19 cellular contexts compared by ENCODE assay signal in the genomic region with DNA sequence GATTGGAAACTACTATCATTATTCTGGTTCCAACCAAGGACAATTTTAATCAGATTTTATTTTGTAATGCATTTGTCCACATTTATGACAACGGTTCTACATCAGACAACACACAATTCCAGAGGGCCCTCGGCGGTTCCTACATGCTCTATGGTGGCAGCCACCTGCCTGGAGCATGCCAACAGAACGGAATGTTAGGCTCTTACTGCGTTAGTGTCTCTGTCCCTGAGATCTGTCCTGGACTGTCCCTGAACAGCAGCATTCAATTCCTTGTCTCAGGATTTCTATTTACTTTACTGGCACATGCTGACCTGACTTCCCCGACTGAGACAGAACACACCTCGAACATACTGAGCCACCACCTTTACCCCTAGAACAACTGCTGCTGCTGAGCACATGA.
DNase-seq lines count a peak whose midpoint lies in the region; ATAC-seq and TF ChIP-seq lines count a peak whose summit lies in the region.
"Had no signal": no experiment of that assay in that cellular context is flagged by ENCODE, and none has a peak within 500 bp of the region (broad histone marks: within the 10 kb centered on the region; RNA-seq: fewer than 3 reads in every experiment).

No MANE protein-coding gene starts in this region.

- TF ChIP-seq CTCF in right atrium auricular region (IDR thresholded peaks at IDR 0.05) (no peak), mesothelial cell of epicardium (IDR thresholded peaks at IDR 0.05; ENCODE audit: unreplicated experiment) (no peak)

- peaks cover 55% of the 10 kb centered on the region for H3K27me3 Mint-ChIP-seq in mesothelial cell of epicardium (ENCODE audit: low read depth)
- H3K27me3 Mint-ChIP-seq in activated T-helper 2 cell treated with anti-CD3 and anti-CD28 coated beads, Interferon-gamma antibody, Interleukin-2, Interleukin-4, amounts not matched to agents 10 μg/mL and 5 μg/mL and 100 μg/mL, durations not matched to agents 14 hours and 24 hours and 36 hours (ENCODE audit: low read depth): no peaks in the 10 kb centered on the region

- peak; percentile 69 for ATAC-seq in Right ventricle myocardium inferior
- no peak for ATAC-seq in left cardiac atrium
- ATAC-seq in left ventricle myocardium superior: peak; percentile 71
- no peak for ATAC-seq in HG03095 (IDR thresholded peaks at IDR 0.05; ENCODE audit: unreplicated experiment)
- ATAC-seq: A549; CD8-positive, alpha-beta T cell had no signal

- H3K9me3 Mint-ChIP-seq in mesothelial cell of epicardium: no peaks in the 10 kb centered on the region
- no peaks in the 10 kb centered on the region for H3K9me3 Mint-ChIP-seq in activated T-helper 2 cell treated with anti-CD3 and anti-CD28 coated beads, Interferon-gamma antibody, Interleukin-2, Interleukin-4, amounts not matched to agents 10 μg/mL and 5 μg/mL and 100 μg/mL, durations not matched to agents 14 hours and 24 hours and 36 hours

- DNase-seq in Right ventricle myocardium inferior (ENCODE audit: missing footprints) (no peak), left cardiac atrium (no peak), left ventricle myocardium superior (no peak), right atrium auricular region (ENCODE audit: low spot score) (no peak), mesothelial cell of epicardium (ENCODE audit: low spot score in 2 of 2, unreplicated experiment in 2 of 2) (no peak)
- DNase-seq in activated T-helper 2 cell treated with anti-CD3 and anti-CD28 coated beads, Interferon-gamma antibody, Interleukin-2, Interleukin-4, amounts not matched to agents 10 μg/mL and 5 μg/mL and 100 μg/mL, durations not matched to agents 14 hours and 24 hours and 36 hours (ENCODE audit: low spot score): no peak
- DNase-seq: AML-193; Caco-2; Calu3; CD4-positive, alpha-beta T cell; CD8-positive, alpha-beta T cell; DMS79 treated with DMSO at 0.1 percent for 48 hours; GF-D8 had no signal

- no peaks in the 10 kb centered on the region for H3K27me3 ChIP-seq in right atrium auricular region
- H3K27me3 ChIP-seq: BLaER1 treated with 17β-estradiol and CSF1 and Interleukin-3, amounts not matched to agents 10 nM and 100 nM had no signal

- H3K4me3 ChIP-seq in right atrium auricular region: no peak overlapping the region
- H3K4me3 ChIP-seq: A549; BLaER1 treated with 17β-estradiol and CSF1 and Interleukin-3, amounts not matched to agents 10 nM and 100 nM had no signal

- H3K9me3 ChIP-seq in right atrium auricular region: no peaks in the 10 kb centered on the region
- H3K9me3 ChIP-seq: A549, Caco-2 had no signal

- no peak overlapping the region for H3K4me3 Mint-ChIP-seq in mesothelial cell of epicardium
- no peak overlapping the region for H3K4me3 Mint-ChIP-seq in activated T-helper 2 cell treated with anti-CD3 and anti-CD28 coated beads, Interferon-gamma antibody, Interleukin-2, Interleukin-4, amounts not matched to agents 10 μg/mL and 5 μg/mL and 100 μg/mL, durations not matched to agents 14 hours and 24 hours and 36 hours (ENCODE audit: low read depth)
- H3K4me3 Mint-ChIP-seq: B cell; CD4-positive, alpha-beta T cell; CD8-positive, alpha-beta T cell had no signal

- intact Hi-C loops in Right ventricle myocardium inferior (cut with DNase I) (no loop called here), left cardiac atrium (cut with DNase I) (no loop called here), left ventricle myocardium superior (cut with micrococcal nuclease) (no loop called here)
- intact Hi-C loops in activated T-helper 2 cell treated with anti-CD3 and anti-CD28 coated beads, Interferon-gamma antibody, Interleukin-2, Interleukin-4, amounts not matched to agents 10 μg/mL and 5 μg/mL and 100 μg/mL, durations not matched to agents 14 hours and 24 hours and 36 hours (cut with micrococcal nuclease): no loop called here

- H3K36me3 ChIP-seq in right atrium auricular region: no peaks in the 10 kb centered on the region
- H3K36me3 ChIP-seq: BLaER1 treated with 17β-estradiol and CSF1 and Interleukin-3, amounts not matched to agents 10 nM and 100 nM had no signal

- H3K4me1 ChIP-seq in right atrium auricular region: no peaks in the 10 kb centered on the region
- H3K4me1 ChIP-seq: A549, Caco-2 had no signal

- peaks cover 25% of the 10 kb centered on the region for H3K4me1 Mint-ChIP-seq in mesothelial cell of epicardium
- no peaks in the 10 kb centered on the region for H3K4me1 Mint-ChIP-seq in activated T-helper 2 cell treated with anti-CD3 and anti-CD28 coated beads, Interferon-gamma antibody, Interleukin-2, Interleukin-4, amounts not matched to agents 10 μg/mL and 5 μg/mL and 100 μg/mL, durations not matched to agents 14 hours and 24 hours and 36 hours (ENCODE audit: low read depth)
- H3K4me1 Mint-ChIP-seq: B cell had no signal

- peak overlapping the region; percentile 3 for H3K27ac Mint-ChIP-seq in mesothelial cell of epicardium
- H3K27ac Mint-ChIP-seq in activated T-helper 2 cell treated with anti-CD3 and anti-CD28 coated beads, Interferon-gamma antibody, Interleukin-2, Interleukin-4, amounts not matched to agents 10 μg/mL and 5 μg/mL and 100 μg/mL, durations not matched to agents 14 hours and 24 hours and 36 hours: no peak overlapping the region
- H3K27ac Mint-ChIP-seq: B cell; CD4-positive, alpha-beta T cell; CD8-positive, alpha-beta T cell had no signal

- H3K27ac ChIP-seq in right atrium auricular region: no peak overlapping the region
- H3K27ac ChIP-seq: 22Rv1; A549; BLaER1 treated with 17β-estradiol and CSF1 and Interleukin-3, amounts not matched to agents 10 nM and 100 nM; C4-2B had no signal

- no peaks in the 10 kb centered on the region for H3K36me3 Mint-ChIP-seq in mesothelial cell of epicardium
- H3K36me3 Mint-ChIP-seq in activated T-helper 2 cell treated with anti-CD3 and anti-CD28 coated beads, Interferon-gamma antibody, Interleukin-2, Interleukin-4, amounts not matched to agents 10 μg/mL and 5 μg/mL and 100 μg/mL, durations not matched to agents 14 hours and 24 hours and 36 hours (ENCODE audit: low read depth): no peaks in the 10 kb centered on the region
- H3K36me3 Mint-ChIP-seq: CD8-positive, alpha-beta T cell had no signal

Comparison
In these comparisons a context has a peak if more than half of its experiments do, and no peak if none do; other contexts are left out.
1. ATAC-seq: peak in Right ventricle myocardium inferior (single experiment) and left ventricle myocardium superior (single experiment); none in left cardiac atrium (0 of 2) and HG03095 (single experiment).